Comparison of ENCODE assay signal across 21 cellular contexts in genomic region chr18:36960038-36960437, GRCh38.
A peak's percentile ranks its signal among the peaks of the same experiment; 100 is the strongest.
DNase-seq lines count a peak whose midpoint lies in the region; ATAC-seq, FAIRE-seq and TF ChIP-seq lines count a peak whose summit lies in the region.
"Had no signal": no experiment of that assay in that cellular context is flagged by ENCODE, and none has a peak within 500 bp of the region (broad histone marks: within the 10 kb centered on the region; RNA-seq: fewer than 3 reads in every experiment).

No MANE protein-coding gene starts in this region.

- POLR2A ChIA-PET in WTC11 (lab: Charles Lee) (no interaction called here), RWPE1 (lab: Yijun Ruan, JAX; ENCODE audit: low non-redundant PET) (no interaction called here)

- no peak overlapping the region for H3K4me3 ChIP-seq in BE2C (ENCODE audit: low read depth, low read length)
- H3K4me3 ChIP-seq in kidney (ENCODE audit: low read length in 2 of 2), result no peak overlapping the region
- H3K4me3 ChIP-seq: BLaER1 treated with 17β-estradiol and CSF1 and Interleukin-3, amounts not matched to agents 10 nM and 100 nM had no signal

- CTCF ChIA-PET in WTC11 (lab: Charles Lee) (no interaction called here), RWPE1 (lab: Yijun Ruan, JAX) (no interaction called here)

- H3K27me3 ChIP-seq in BE2C, result no peaks in the 10 kb centered on the region
- H3K27me3 ChIP-seq: BLaER1 treated with 17β-estradiol and CSF1 and Interleukin-3, amounts not matched to agents 10 nM and 100 nM had no signal

- peaks cover 27% of the 10 kb centered on the region for H3K36me3 Mint-ChIP-seq in WTC11

- FAIRE-seq in kidney (lab: Jason Lieb, UNC), result no peak
- FAIRE-seq: A204.1, D721Med, G401.6, GM12891, GM19239 had no signal

- no peak overlapping the region for H3K27ac ChIP-seq in kidney (ENCODE audit: low read depth in 2 of 2, low read length in 2 of 2)
- no peak overlapping the region for H3K27ac ChIP-seq in RWPE1
- H3K27ac ChIP-seq: BLaER1 treated with 17β-estradiol and CSF1 and Interleukin-3, amounts not matched to agents 10 nM and 100 nM; C4-2B had no signal

- no peak overlapping the region for H3K27ac Mint-ChIP-seq in WTC11
- H3K27ac Mint-ChIP-seq: CD4-positive, alpha-beta T cell; CD8-positive, alpha-beta T cell had no signal

- peak; percentile 2 for DNase-seq in BE2C
- no peak for DNase-seq in WTC11 (ENCODE audit: low spot score)
- DNase-seq in kidney, result peak; percentile 39
- no peak for DNase-seq in RWPE1 (ENCODE audit: low spot score)
- DNase-seq in T-helper 9 cell, result no peak
- DNase-seq: 8988T; ACHN; Caco-2; Calu3; CD4-positive, alpha-beta T cell; CD8-positive, alpha-beta T cell; DMS79 treated with DMSO at 0.1 percent for 48 hours; GF-D8 had no signal

- no peak overlapping the region for H3K9ac ChIP-seq in kidney (ENCODE audit: low read length in 2 of 2)
- H3K9ac ChIP-seq: BLaER1 treated with 17β-estradiol and CSF1 and Interleukin-3, amounts not matched to agents 10 nM and 100 nM had no signal

- no peak overlapping the region for H3K4me3 Mint-ChIP-seq in WTC11
- H3K4me3 Mint-ChIP-seq: CD4-positive, alpha-beta T cell; CD8-positive, alpha-beta T cell had no signal

- H3K4me1 Mint-ChIP-seq in WTC11, result peaks cover 11% of the 10 kb centered on the region

- H3K27me3 Mint-ChIP-seq in WTC11 (ENCODE audit: low read depth), result no peaks in the 10 kb centered on the region
- H3K27me3 Mint-ChIP-seq: CD4-positive, alpha-beta T cell had no signal

- no peak for TF ChIP-seq CTCF in BE2C (IDR thresholded peaks at IDR 0.05; ENCODE audit: low read depth, low read length)
- no peak for TF ChIP-seq CTCF in WTC11 (IDR thresholded peaks at IDR 0.05)
- no peak for TF ChIP-seq CTCF in kidney (IDR thresholded peaks at IDR 0.05; ENCODE audit: borderline replicate concordance, extremely low read depth, insufficient read depth)
- TF ChIP-seq CTCF in RWPE1 (conservative IDR thresholded peaks at IDR 0.05; ENCODE audit: low read depth), result no peak

- no peaks in the 10 kb centered on the region for H3K4me1 ChIP-seq in BE2C
- no peaks in the 10 kb centered on the region for H3K4me1 ChIP-seq in kidney (ENCODE audit: control insufficient read depth in 1 of 2, insufficient read depth in 1 of 2, low read depth in 1 of 2, low read length in 2 of 2)
- H3K4me1 ChIP-seq: Caco-2 had no signal

- H3K9me3 ChIP-seq in BE2C, result no peaks in the 10 kb centered on the region
- no peaks in the 10 kb centered on the region for H3K9me3 ChIP-seq in kidney (ENCODE audit: control insufficient read depth in 1 of 2, low read length in 2 of 2)
- H3K9me3 ChIP-seq: Caco-2 had no signal

- intact Hi-C loops in kidney (cut with DNase I), result no loop called here

- peaks cover 25% of the 10 kb centered on the region for H3K9me3 Mint-ChIP-seq in WTC11

- ATAC-seq in WTC11 (peak; percentile 39), HG03469 (IDR thresholded peaks at IDR 0.05; ENCODE audit: unreplicated experiment) (no peak)
- ATAC-seq: CD8-positive, alpha-beta T cell had no signal

- H3K36me3 ChIP-seq in BE2C (no peaks in the 10 kb centered on the region), kidney (ENCODE audit: control insufficient read depth in 1 of 2, insufficient read depth in 2 of 2, low read length in 2 of 2) (peaks cover 0 to 2% of the 10 kb centered on the region in 2 donors)

TF ChIP-seq in WTC11, 78 proteins besides CTCF, POLR2A, EP300 and RAD21 (continues in another document):
- TF ChIP-seq MLX (CRISPR knock-in tag; IDR thresholded peaks at IDR 0.05) (no peak), ATF1 (CRISPR knock-in tag; IDR thresholded peaks at IDR 0.05) (no peak), ZMAT4 (CRISPR knock-in tag; IDR thresholded peaks at IDR 0.05) (no peak), OVOL2 (CRISPR knock-in tag; IDR thresholded peaks at IDR 0.05; ENCODE audit: borderline replicate concordance) (no peak), ZNF263 (CRISPR knock-in tag; IDR thresholded peaks at IDR 0.05; ENCODE audit: low read depth) (no peak), E2F5 (CRISPR knock-in tag; IDR thresholded peaks at IDR 0.05) (no peak), FOXP1 (CRISPR knock-in tag; IDR thresholded peaks at IDR 0.05; ENCODE audit: borderline replicate concordance) (no peak), TCF7 (CRISPR knock-in tag; IDR thresholded peaks at IDR 0.05; ENCODE audit: low read depth) (no peak), ZNF281 (CRISPR knock-in tag; IDR thresholded peaks at IDR 0.05) (no peak), PRRX2 (CRISPR knock-in tag; IDR thresholded peaks at IDR 0.05) (no peak), GRHL2 (CRISPR knock-in tag; IDR thresholded peaks at IDR 0.05; ENCODE audit: insufficient replicate concordance, severe bottlenecking) (no peak), FOXK1 (CRISPR knock-in tag; IDR thresholded peaks at IDR 0.05) (no peak), ZNF416 (CRISPR knock-in tag; IDR thresholded peaks at IDR 0.05) (no peak), ZNF671 (CRISPR knock-in tag; IDR thresholded peaks at IDR 0.05) (no peak), AR (CRISPR knock-in tag; IDR thresholded peaks at IDR 0.05) (no peak)

Comparison
In these comparisons a context has a peak if more than half of its experiments do, and no peak if none do; other contexts are left out.
1. DNase-seq: peak in BE2C (single experiment) and kidney (single experiment); none in WTC11 (single experiment), RWPE1 (single experiment) and T-helper 9 cell (single experiment).